Comparison of ENCODE assay signal across 15 cellular contexts in genomic region chr12:72197790-72198189, GRCh38.
"Had no signal": no experiment of that assay in that cellular context is flagged by ENCODE, and none has a peak within 500 bp of the region (broad histone marks: within the 10 kb centered on the region; RNA-seq: fewer than 3 reads in every experiment).

No MANE protein-coding gene starts in this region.

- H3K36me3 Mint-ChIP-seq: stimulated activated naive B cell treated with anti-CD40 and anti-IgM and Interleukin-4, amounts not matched to agents 10 μg/mL and 1 μg/mL and 100 μg/mL, for 72 hours had no signal

- H3K27ac ChIP-seq: breast epithelium, psoas muscle, spleen had no signal

- ATAC-seq: activated T-cell treated with anti-CD3 and anti-CD28 coated beads, Interleukin-2, amount 50 U/mL, for 4 hours; psoas muscle; sciatic nerve; stimulated activated naive B cell treated with anti-CD40 and anti-IgM and Interleukin-4, amounts not matched to agents 10 μg/mL and 1 μg/mL and 100 μg/mL, for 72 hours had no signal

- H3K4me3 ChIP-seq: breast epithelium, psoas muscle, spleen had no signal

- H3K27me3 Mint-ChIP-seq: stimulated activated naive B cell treated with anti-CD40 and anti-IgM and Interleukin-4, amounts not matched to agents 10 μg/mL and 1 μg/mL and 100 μg/mL, for 72 hours had no signal

- H3K36me3 ChIP-seq: breast epithelium, spleen had no signal

- H3K27ac Mint-ChIP-seq: stimulated activated naive B cell treated with anti-CD40 and anti-IgM and Interleukin-4, amounts not matched to agents 10 μg/mL and 1 μg/mL and 100 μg/mL, for 72 hours had no signal

- H3K4me3 Mint-ChIP-seq: activated T-cell treated with anti-CD3 and anti-CD28 coated beads, Interleukin-2, amount 50 U/mL, for 4 hours; stimulated activated naive B cell treated with anti-CD40 and anti-IgM and Interleukin-4, amounts not matched to agents 10 μg/mL and 1 μg/mL and 100 μg/mL, for 72 hours had no signal

- H3K27me3 ChIP-seq: breast epithelium, spleen had no signal

- H3K4me1 Mint-ChIP-seq: stimulated activated naive B cell treated with anti-CD40 and anti-IgM and Interleukin-4, amounts not matched to agents 10 μg/mL and 1 μg/mL and 100 μg/mL, for 72 hours had no signal

- DNase-seq: activated gamma-delta T cell treated with Interleukin-2 at 50 U/mL for 16 hours; activated T-cell treated with anti-CD3 and anti-CD28 coated beads, Interleukin-2, amount 50 U/mL, for 4 hours; aorta; dermis blood vessel endothelial cell; hippocampal formation; kidney glomerular epithelial cell; mesendoderm; psoas muscle; spleen; stimulated activated CD4-positive, alpha-beta T cell treated with anti-CD3 and anti-CD28 coated beads, Interleukin-1b, Interleukin-23, amount 100 ng/mL, for 48 hours; stimulated activated naive B cell treated with anti-CD40 and anti-IgM and Interleukin-4, amounts not matched to agents 10 μg/mL and 1 μg/mL and 100 μg/mL, for 72 hours; substantia nigra; trophoblast cell had no signal

- H3K4me1 ChIP-seq: breast epithelium, psoas muscle, spleen had no signal

- H3K9me3 ChIP-seq: breast epithelium, psoas muscle had no signal
